Comparison of ENCODE assay signal across 10 cellular contexts in genomic region chr11:119691020-119691666, GRCh38. TPM values are rescaled to one million over a fixed set of nuclear protein-coding genes. Genes with fewer than 3 reads are reported as not detected.
DNase-seq lines count a peak whose midpoint lies in the region; ATAC-seq, FAIRE-seq and TF ChIP-seq lines count a peak whose summit lies in the region.
"Had no signal": no experiment of that assay in that cellular context is flagged by ENCODE, and none has a peak within 500 bp of the region (broad histone marks: within the 10 kb centered on the region; RNA-seq: fewer than 3 reads in every experiment).

No MANE protein-coding gene starts in this region.

- CTCF ChIA-PET in AG04450 (lab: Charles Lee): interaction anchor here (4.2 kb wide), 1 partner anchor 38 kb away, joined by 14 read pairs; the partner anchor contains the start of gene NECTIN1

- no peaks in the 10 kb centered on the region for H3K36me3 Mint-ChIP-seq in dendritic cell treated with granulocyte-macrophage colony-stimulating factor and Interleukin-4, amounts not matched to agents 40 ng/mL and 50 ng/mL, for 4 days (ENCODE audit: low read depth)

- peak overlapping the region; percentile 5 for H3K27ac Mint-ChIP-seq in dendritic cell treated with granulocyte-macrophage colony-stimulating factor and Interleukin-4, amounts not matched to agents 40 ng/mL and 50 ng/mL, for 4 days

- H3K9ac ChIP-seq in SU-DHL-6 (ENCODE audit: low read length): no peak overlapping the region

- H3F3A ChIP-seq in SU-DHL-6 (ENCODE audit: insufficient read depth): no peaks in the 10 kb centered on the region

- FAIRE-seq in GM18507 (lab: Jason Lieb, UNC): peak; percentile 69

- H3K9me3 Mint-ChIP-seq in dendritic cell treated with granulocyte-macrophage colony-stimulating factor and Interleukin-4, amounts not matched to agents 40 ng/mL and 50 ng/mL, for 4 days: no peaks in the 10 kb centered on the region

- H4K20me1 ChIP-seq in SU-DHL-6 (ENCODE audit: low read depth, low read length): no peaks in the 10 kb centered on the region

- POLR2A ChIA-PET in AG04450 (lab: Yijun Ruan, JAX): no interaction called here

- H3K79me2 ChIP-seq in SU-DHL-6 (ENCODE audit: insufficient read depth, low read length): peaks cover 12% of the 10 kb centered on the region; the same call in 1 of the 2 replicates

- H3K27ac ChIP-seq in AG04450 (ENCODE audit: low read depth, low read length) (no peak overlapping the region), SU-DHL-6 (ENCODE audit: low read depth, low read length) (no peak overlapping the region)

- ATAC-seq in sciatic nerve: no peak

- H3K27me3 ChIP-seq in AG04450 (ENCODE audit: control insufficient read depth, insufficient read depth, low read length): no peaks in the 10 kb centered on the region
- H3K27me3 ChIP-seq in SU-DHL-6 (ENCODE audit: low read length): no peaks in the 10 kb centered on the region

- peaks cover 4% of the 10 kb centered on the region for H3K27me3 Mint-ChIP-seq in dendritic cell treated with granulocyte-macrophage colony-stimulating factor and Interleukin-4, amounts not matched to agents 40 ng/mL and 50 ng/mL, for 4 days

- H3K4me2 ChIP-seq in SU-DHL-6 (ENCODE audit: low read depth, low read length, poor library complexity, severe bottlenecking): no peak overlapping the region

- no peaks in the 10 kb centered on the region for H3K9me3 ChIP-seq in AG04450 (ENCODE audit: control insufficient read depth, insufficient read depth, low read length)
- no peaks in the 10 kb centered on the region for H3K9me3 ChIP-seq in SU-DHL-6 (ENCODE audit: insufficient read depth, low read length)
- H3K9me3 ChIP-seq: Caco-2 had no signal

- H3K9me2 ChIP-seq in SU-DHL-6 (replicated peaks; ENCODE audit: insufficient read depth, low read length): no peaks in the 10 kb centered on the region

- no peaks in the 10 kb centered on the region for H3K36me3 ChIP-seq in SU-DHL-6 (ENCODE audit: low read length)

- no peak overlapping the region for H3K4me3 Mint-ChIP-seq in dendritic cell treated with granulocyte-macrophage colony-stimulating factor and Interleukin-4, amounts not matched to agents 40 ng/mL and 50 ng/mL, for 4 days

- H3K4me1 Mint-ChIP-seq in dendritic cell treated with granulocyte-macrophage colony-stimulating factor and Interleukin-4, amounts not matched to agents 40 ng/mL and 50 ng/mL, for 4 days (ENCODE audit: low read depth): peaks cover 41% of the 10 kb centered on the region

- TF ChIP-seq CTCF in AG04450 (IDR thresholded peaks at IDR 0.05; ENCODE audit: low read depth, low read length) (peak; percentile 15; the same call in 1 of the 2 replicates), SU-DHL-6 (IDR thresholded peaks at IDR 0.05; ENCODE audit: insufficient read depth, low read length, poor library complexity, severe bottlenecking) (peak; percentile 37)

- H3K4me3 ChIP-seq in AG04450 (ENCODE audit: low read depth, low read length): no peak overlapping the region
- H3K4me3 ChIP-seq in SU-DHL-6 (ENCODE audit: insufficient read depth, low read length, poor library complexity, severe bottlenecking): no peak overlapping the region

- intact Hi-C loops in dendritic cell treated with granulocyte-macrophage colony-stimulating factor and Interleukin-4, amounts not matched to agents 40 ng/mL and 50 ng/mL, for 4 days (cut with micrococcal nuclease): no loop called here
- intact Hi-C loops in sciatic nerve (cut with DNase I): no loop called here

- H2AFZ ChIP-seq in SU-DHL-6 (ENCODE audit: low read depth, low read length, severe bottlenecking): no peak overlapping the region

- DNase-seq in AG04450 (ENCODE audit: low read depth, low spot score) (no peak), GM18507 (ENCODE audit: extremely low spot score, insufficient read length, low read depth) (no peak), globus pallidus (ENCODE audit: low spot score) (no peak), AG08396 (ENCODE audit: low spot score) (no peak), sciatic nerve (ENCODE audit: low spot score) (no peak), retina (no peak)
- DNase-seq: Caco-2, Right ventricle myocardium superior had no signal

RNA-seq across cellular contexts. Expression of gene NECTIN1, which starts 37.9 kb away (rescaled TPM):
- 2.8 and 4.5 TPM in 2 replicates for polyA plus RNA-seq in AG04450 (2011; rRNA removed)
- polyA minus RNA-seq in AG04450 (2011; rRNA and poly(A)+ RNA removed): 11.3 and 12.6 TPM in 2 replicates
- 32.3 TPM for total RNA-seq in sciatic nerve
